Comparison of ENCODE assay signal across 19 cellular contexts in genomic region chr6:29927841-29928388, GRCh38. TPM values are rescaled to one million over a fixed set of nuclear protein-coding genes. Genes with fewer than 3 reads are reported as not detected.
DNase-seq lines count a peak whose midpoint lies in the region; ATAC-seq and TF ChIP-seq lines count a peak whose summit lies in the region.
"Had no signal": no experiment of that assay in that cellular context is flagged by ENCODE, and none has a peak within 500 bp of the region (broad histone marks: within the 10 kb centered on the region; RNA-seq: fewer than 3 reads in every experiment).

No MANE protein-coding gene starts in this region.

- H4K20me1 ChIP-seq in Karpas-422 (ENCODE audit: insufficient read depth, low read depth, low read length): no peaks in the 10 kb centered on the region

- peaks cover 53% of the 10 kb centered on the region for H3K4me1 Mint-ChIP-seq in activated T-cell treated with anti-CD3 and anti-CD28 coated beads, Interleukin-2, amount 50 U/mL, for 72 hours (ENCODE audit: low read depth)
- H3K4me1 Mint-ChIP-seq in activated naive CD8-positive, alpha-beta T cell treated with anti-CD3 and anti-CD28 coated beads for 36 hours: peaks cover 11% of the 10 kb centered on the region
- peaks cover 5 to 6% of the 10 kb centered on the region in 2 donors for H3K4me1 Mint-ChIP-seq in natural killer cell treated with Interleukin-12 subunit alpha and Interleukin-12 subunit beta and Interleukin-15 and Interleukin-18, amount 100 ng/mL, for 72 hours (ENCODE audit: low read depth in 2 of 2)

- H3K4me1 ChIP-seq in Karpas-422 (ENCODE audit: low read length) (peaks cover 14% of the 10 kb centered on the region), mucosa of descending colon (ENCODE audit: low read depth) (no peaks in the 10 kb centered on the region)

- intact Hi-C loops in mucosa of descending colon (cut with DNase I, micrococcal nuclease): no loop called here

- no peaks in the 10 kb centered on the region for H3K36me3 ChIP-seq in Karpas-422 (ENCODE audit: insufficient read depth, low read length)
- no peaks in the 10 kb centered on the region for H3K36me3 ChIP-seq in mucosa of descending colon (ENCODE audit: low read depth)
- H3K36me3 ChIP-seq: pancreas, sigmoid colon, upper lobe of right lung had no signal

- peaks cover 2 to 3% of the 10 kb centered on the region in 2 donors for H3K36me3 Mint-ChIP-seq in activated T-cell treated with anti-CD3 and anti-CD28 coated beads, Interleukin-2, amount 50 U/mL, for 72 hours (ENCODE audit: insufficient read depth in 2 of 2)
- H3K36me3 Mint-ChIP-seq in activated naive CD8-positive, alpha-beta T cell treated with anti-CD3 and anti-CD28 coated beads for 36 hours: no peaks in the 10 kb centered on the region
- H3K36me3 Mint-ChIP-seq in natural killer cell treated with Interleukin-12 subunit alpha and Interleukin-12 subunit beta and Interleukin-15 and Interleukin-18, amount 100 ng/mL, for 72 hours: no peaks in the 10 kb centered on the region

- H3K4me2 ChIP-seq in Karpas-422 (ENCODE audit: low read depth, low read length, poor library complexity, severe bottlenecking): peak overlapping the region; percentile 86

- peak overlapping the region; percentile 87 to 94 for H3K4me3 Mint-ChIP-seq in activated T-cell treated with anti-CD3 and anti-CD28 coated beads, Interleukin-2, amount 50 U/mL, for 72 hours
- H3K4me3 Mint-ChIP-seq in activated naive CD8-positive, alpha-beta T cell treated with anti-CD3 and anti-CD28 coated beads for 36 hours: peak overlapping the region; percentile 14
- peak overlapping the region; percentile 93 for H3K4me3 Mint-ChIP-seq in natural killer cell treated with Interleukin-12 subunit alpha and Interleukin-12 subunit beta and Interleukin-15 and Interleukin-18, amount 100 ng/mL, for 72 hours

- peak overlapping the region; percentile 92 for H3K27ac Mint-ChIP-seq in activated T-cell treated with anti-CD3 and anti-CD28 coated beads, Interleukin-2, amount 50 U/mL, for 72 hours
- no peak overlapping the region for H3K27ac Mint-ChIP-seq in activated naive CD8-positive, alpha-beta T cell treated with anti-CD3 and anti-CD28 coated beads for 36 hours
- H3K27ac Mint-ChIP-seq in natural killer cell treated with Interleukin-12 subunit alpha and Interleukin-12 subunit beta and Interleukin-15 and Interleukin-18, amount 100 ng/mL, for 72 hours: peak overlapping the region; percentile 83 to 92

- H3K9me3 ChIP-seq in Karpas-422 (ENCODE audit: low read length) (no peaks in the 10 kb centered on the region), mucosa of descending colon (no peaks in the 10 kb centered on the region)
- H3K9me3 ChIP-seq: pancreas, sigmoid colon, upper lobe of right lung had no signal

- no peak overlapping the region for H3K27ac ChIP-seq in Karpas-422 (ENCODE audit: low read length)

- no peak for DNase-seq in activated T-cell treated with anti-CD3 and anti-CD28 coated beads, Interleukin-2, amount 50 U/mL, for 72 hours
- DNase-seq in activated T-cell treated with anti-CD3 and anti-CD28 coated beads, Interleukin-2, amount 50 U/mL, for 1 hour: no peak
- no peak for DNase-seq in Karpas-422
- no peak for DNase-seq in activated naive CD8-positive, alpha-beta T cell treated with anti-CD3 and anti-CD28 coated beads for 36 hours
- DNase-seq in natural killer cell treated with Interleukin-12 subunit alpha and Interleukin-12 subunit beta and Interleukin-15 and Interleukin-18, amount 100 ng/mL, for 72 hours (ENCODE audit: low spot score): no peak
- no peak for DNase-seq in mucosa of descending colon
- DNase-seq in NCI-H2227 (lab: John Stamatoyannopoulos, UW; ENCODE audit: unreplicated experiment): no peak
- DNase-seq: activated CD8-positive, alpha-beta memory T cell treated with anti-CD3 and anti-CD28 coated beads, Interleukin-2, amount 50 U/mL, for 4 hours; central memory CD4-positive, alpha-beta T cell; IMR-90; NCI-H1694 treated with DMSO at 0.1 percent for 48 hours; NCI-H226; NK-92 treated with Interleukin-12 subunit alpha and Interleukin-12 subunit beta, amount 100 ng/mL, for 24 hours; pancreas; sigmoid colon; SW 1271; upper lobe of right lung had no signal

- no peak overlapping the region for H2AFZ ChIP-seq in Karpas-422 (ENCODE audit: low read length)

- no peaks in the 10 kb centered on the region for H3K9me3 Mint-ChIP-seq in activated T-cell treated with anti-CD3 and anti-CD28 coated beads, Interleukin-2, amount 50 U/mL, for 72 hours
- no peaks in the 10 kb centered on the region for H3K9me3 Mint-ChIP-seq in activated naive CD8-positive, alpha-beta T cell treated with anti-CD3 and anti-CD28 coated beads for 36 hours
- H3K9me3 Mint-ChIP-seq in natural killer cell treated with Interleukin-12 subunit alpha and Interleukin-12 subunit beta and Interleukin-15 and Interleukin-18, amount 100 ng/mL, for 72 hours: no peaks in the 10 kb centered on the region

- H3K4me3 ChIP-seq in Karpas-422 (ENCODE audit: low read length) (peak overlapping the region; percentile 74), mucosa of descending colon (no peak overlapping the region)

- no peak for TF ChIP-seq CTCF in mucosa of descending colon (IDR thresholded peaks at IDR 0.05)

- no peak for ATAC-seq in activated T-cell treated with anti-CD3 and anti-CD28 coated beads, Interleukin-2, amount 50 U/mL, for 72 hours (replicated peaks in 1 of 2)
- ATAC-seq in natural killer cell treated with Interleukin-12 subunit alpha and Interleukin-12 subunit beta and Interleukin-15 and Interleukin-18, amount 100 ng/mL, for 72 hours: no peak
- no peak for ATAC-seq in mucosa of descending colon
- ATAC-seq in GM18861 (IDR thresholded peaks at IDR 0.05; ENCODE audit: unreplicated experiment): no peak
- ATAC-seq: HCT116 had no signal

- no peaks in the 10 kb centered on the region for H3K27me3 Mint-ChIP-seq in activated T-cell treated with anti-CD3 and anti-CD28 coated beads, Interleukin-2, amount 50 U/mL, for 72 hours (ENCODE audit: low read depth)
- H3K27me3 Mint-ChIP-seq in activated naive CD8-positive, alpha-beta T cell treated with anti-CD3 and anti-CD28 coated beads for 36 hours: no peaks in the 10 kb centered on the region
- H3K27me3 Mint-ChIP-seq in natural killer cell treated with Interleukin-12 subunit alpha and Interleukin-12 subunit beta and Interleukin-15 and Interleukin-18, amount 100 ng/mL, for 72 hours: no peaks in the 10 kb centered on the region

- H3K9me2 ChIP-seq in Karpas-422 (replicated peaks; ENCODE audit: insufficient read depth, low read length): no peaks in the 10 kb centered on the region

- H3K79me2 ChIP-seq in Karpas-422 (ENCODE audit: low read length): no peaks in the 10 kb centered on the region

- peak overlapping the region; percentile 81 for H3K9ac ChIP-seq in Karpas-422 (ENCODE audit: low read length)

- no peaks in the 10 kb centered on the region for H3K27me3 ChIP-seq in Karpas-422 (ENCODE audit: low read length)
- H3K27me3 ChIP-seq: pancreas, sigmoid colon, upper lobe of right lung had no signal

RNA-seq across cellular contexts. Expression of gene HLA-A, which starts 14.4 kb away (rescaled TPM):
- total RNA-seq in activated T-cell treated with anti-CD3 and anti-CD28 coated beads, Interleukin-2, amount 50 U/mL, for 72 hours: 1,000 to 10,000 TPM; 1,261 to 1,795 TPM
- 739 and 1,496 TPM in 2 replicates for total RNA-seq in Karpas-422 (2014; rRNA removed; shearing (Covaris generic); ENCODE audit: low replicate concordance)
- 1,000 to 10,000 TPM; 1,111 to 1,119 TPM for total RNA-seq in activated naive CD8-positive, alpha-beta T cell treated with anti-CD3 and anti-CD28 coated beads for 36 hours
- 1,000 to 10,000 TPM; 1,618 to 3,352 TPM for total RNA-seq in natural killer cell treated with Interleukin-12 subunit alpha and Interleukin-12 subunit beta and Interleukin-15 and Interleukin-18, amount 100 ng/mL, for 72 hours
- 1,000 to 10,000 TPM in 2 of 3 donors, 100 to 1,000 TPM in 1; 833 to 1,988 (median 1,901) TPM for total RNA-seq in mucosa of descending colon

Comparison
In these comparisons a context has a peak if more than half of its experiments do, and no peak if none do; other contexts are left out.
1. H3K4me3 Mint-ChIP-seq: peak in every context shown above with its lines; median percentile 93 in natural killer cell treated with Interleukin-12 subunit alpha and Interleukin-12 subunit beta and Interleukin-15 and Interleukin-18, amount 100 ng/mL, for 72 hours; 90 in activated T-cell treated with anti-CD3 and anti-CD28 coated beads, Interleukin-2, amount 50 U/mL, for 72 hours; 14 in activated naive CD8-positive, alpha-beta T cell treated with anti-CD3 and anti-CD28 coated beads for 36 hours.